31 cellular contexts compared by ENCODE assay signal in genomic region chr10:117751259-117751658, GRCh38.
"Had no signal": no experiment of that assay in that cellular context is flagged by ENCODE, and none has a peak within 500 bp of the region (broad histone marks: within the 10 kb centered on the region; RNA-seq: fewer than 3 reads in every experiment).

No MANE protein-coding gene starts in this region.

- H3K4me1 ChIP-seq: ascending aorta had no signal

- H3K27me3 ChIP-seq: ascending aorta had no signal

- H3K9me3 ChIP-seq: ascending aorta had no signal

- FAIRE-seq: bronchial epithelial cell, TTC549 had no signal

- H3K4me3 ChIP-seq: ascending aorta, cardiac muscle cell had no signal

- ATAC-seq: activated CD4-positive, alpha-beta T cell treated with anti-CD3 and anti-CD28 coated beads for 36 hours; activated CD8-positive, alpha-beta memory T cell treated with anti-CD3 and anti-CD28 coated beads, Interleukin-2, amount 10 ng/mL, durations not matched to agents 7 days and 5 days; activated CD8-positive, alpha-beta T cell treated with anti-CD3 and anti-CD28 coated beads, Interleukin-2, amount 10 ng/mL, durations not matched to agents 7 days and 5 days; activated naive CD8-positive, alpha-beta T cell treated with anti-CD3 and anti-CD28 coated beads, Interleukin-2, amount 50 U/mL, for 24 hours had no signal

- DNase-seq: activated B cell treated with CpG ODN at 0.5 μM for 24 hours; activated CD4-positive, alpha-beta memory T cell treated with anti-CD3 and anti-CD28 coated beads, Interleukin-2, amount 10 ng/mL, durations not matched to agents 7 days and 5 days; activated CD4-positive, alpha-beta T cell treated with anti-CD3 and anti-CD28 coated beads for 36 hours; activated CD4-positive, alpha-beta T cell treated with anti-CD3 and anti-CD28 coated beads for 48 hours; activated CD4-positive, alpha-beta T cell treated with anti-CD3 and anti-CD28 coated beads, Interleukin-2, amount 10 ng/mL, durations not matched to agents 7 days and 5 days; activated CD4-positive, alpha-beta T cell treated with anti-CD3 and anti-CD28 coated beads, Interleukin-2, amount 50 U/mL, for 48 hours; activated CD4-positive, CD25-positive, alpha-beta regulatory T cell treated with anti-CD3 and anti-CD28 coated beads, Interleukin-2, amount 50 U/mL, for 72 hours; activated CD8-positive, alpha-beta memory T cell treated with anti-CD3 and anti-CD28 coated beads for 24 hours; activated CD8-positive, alpha-beta memory T cell treated with anti-CD3 and anti-CD28 coated beads, Interleukin-2, amount 10 ng/mL, durations not matched to agents 7 days and 5 days; activated CD8-positive, alpha-beta memory T cell treated with anti-CD3 and anti-CD28 coated beads, Interleukin-2, amount 50 U/mL, for 48 hours; activated CD8-positive, alpha-beta T cell treated with anti-CD3 and anti-CD28 coated beads, Interleukin-2, amount 10 ng/mL, durations not matched to agents 7 days and 5 days; activated effector memory CD4-positive, alpha-beta T cell treated with Interleukin-2 at 50 U/mL for 16 hours; activated gamma-delta T cell; activated naive CD4-positive, alpha-beta T cell treated with anti-CD3 and anti-CD28 coated beads, Interleukin-2, amount 10 ng/mL, durations not matched to agents 7 days and 5 days; activated naive CD4-positive, alpha-beta T cell treated with Interleukin-2 at 50 U/mL for 16 hours; activated naive CD8-positive, alpha-beta T cell treated with anti-CD3 and anti-CD28 coated beads, Interleukin-2, amount 10 ng/mL, durations not matched to agents 7 days and 5 days; activated naive CD8-positive, alpha-beta T cell treated with anti-CD3 and anti-CD28 coated beads, Interleukin-2, amount 50 U/mL, for 24 hours; activated T-cell treated with anti-CD3 and anti-CD28 coated beads, Interleukin-2, amount 50 U/mL, for 24 hours; activated T-cell treated with anti-CD3 and anti-CD28 coated beads, Interleukin-2, amount 50 U/mL, for 48 hours; amygdala; anterior cingulate cortex; caudate nucleus; cerebellar nuclear complex; T-helper 1 cell; T-helper 2 cell; T-helper 9 cell had no signal

- H3K27ac ChIP-seq: ascending aorta, cardiac muscle cell, VCaP had no signal

- H3K36me3 ChIP-seq: ascending aorta, cardiac muscle cell had no signal
